8 cellular contexts compared by ENCODE assay signal in the genomic region with DNA sequence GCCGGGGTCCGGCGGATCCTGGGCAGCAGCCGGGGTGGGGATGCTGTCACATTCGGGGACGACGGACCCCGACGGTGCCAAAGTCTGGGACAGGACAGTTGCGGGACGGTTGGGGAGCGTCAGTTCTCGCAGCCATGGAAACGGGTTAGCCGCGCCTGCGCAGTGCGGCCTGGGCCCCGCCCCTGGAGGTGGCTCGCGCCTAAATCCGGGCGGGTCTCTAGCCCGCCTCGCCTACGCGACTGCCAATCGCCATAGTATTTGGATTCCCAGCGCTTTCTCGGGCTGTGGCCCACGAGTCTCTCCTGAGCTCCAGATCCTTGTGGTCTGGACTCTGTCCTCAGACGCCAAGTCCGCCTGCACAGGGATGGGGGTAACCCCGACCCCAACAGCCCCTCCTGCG. TPM values are rescaled to one million over a fixed set of nuclear protein-coding genes. Genes with fewer than 3 reads are reported as not detected.
DNase-seq lines count a peak whose midpoint lies in the region; ATAC-seq, FAIRE-seq and TF ChIP-seq lines count a peak whose summit lies in the region.

A gene (minus strand): TSS at position 147 of the 400 bp plus-strand sequence. CDS start 153 bp downstream, outside the sequence.

- CTCF ChIA-PET in activated B cell treated with CpG ODN at 0.5 μM for 24 hours (lab: Charles Lee): no interaction called here

- H3K9me3 Mint-ChIP-seq in activated B cell treated with CpG ODN at 0.5 μM for 24 hours: no peaks in the 10 kb centered on the region

- peaks cover 16% of the 10 kb centered on the region for H3K36me3 Mint-ChIP-seq in activated B cell treated with CpG ODN at 0.5 μM for 24 hours (ENCODE audit: low read depth)

- H3K27ac Mint-ChIP-seq in activated B cell treated with CpG ODN at 0.5 μM for 24 hours: no peak within 1 kb of the TSS

- H3K27me3 ChIP-seq in MG63: no peaks in the 10 kb centered on the region

- POLR2A ChIA-PET in activated B cell treated with CpG ODN at 0.5 μM for 24 hours (lab: Charles Lee): interaction anchor here (0.6 to 6.9 kb wide), 2 partner anchors 7 to 24 kb away, joined by 4 to 195 read pairs; a partner anchor contains a TSS

- no peak for TF ChIP-seq POLR2A in H54 (IDR thresholded peaks at IDR 0.05; ENCODE audit: low read depth, low read length)

- no peaks in the 10 kb centered on the region for H3K27me3 Mint-ChIP-seq in activated B cell treated with CpG ODN at 0.5 μM for 24 hours

- no peaks in the 10 kb centered on the region; the same call in 1 of the 2 replicates for H3K36me3 ChIP-seq in MG63

- peaks cover 50% of the 10 kb centered on the region for H3K4me1 Mint-ChIP-seq in activated B cell treated with CpG ODN at 0.5 μM for 24 hours

- DNase-seq in AG08395 (ENCODE audit: low spot score) (peak; percentile 94), HT-29 (ENCODE audit: low spot score) (peak; percentile 37), activated B cell treated with CpG ODN at 0.5 μM for 24 hours (peak; percentile 73), cardiac fibroblast (ENCODE audit: low read depth in 2 of 2) (peak; percentile 58 to 64), kidney tubule cell (ENCODE audit: low spot score) (peak; percentile 57), H54 (ENCODE audit: insufficient read length, low spot score) (no peak), MG63 (no peak)
- peak; percentile 76 for DNase-seq in stimulated activated CD4-positive, alpha-beta T cell treated with anti-CD3 and anti-CD28 coated beads, Interleukin-4, amount 100 ng/mL, for 24 hours

- ATAC-seq in activated B cell treated with CpG ODN at 0.5 μM for 24 hours (ENCODE audit: low read depth): peak; percentile 33

- H3K9me3 ChIP-seq in MG63: no peaks in the 10 kb centered on the region

- intact Hi-C loops in activated B cell treated with CpG ODN at 0.5 μM for 24 hours (cut with micrococcal nuclease): no loop called here

- TF ChIP-seq CTCF in activated B cell treated with CpG ODN at 0.5 μM for 24 hours (IDR thresholded peaks at IDR 0.05) (no peak), cardiac fibroblast (IDR thresholded peaks at IDR 0.05; ENCODE audit: low read depth, low read length) (no peak)

- H3K4me3 Mint-ChIP-seq in activated B cell treated with CpG ODN at 0.5 μM for 24 hours: peak within 1 kb of the TSS; percentile 67

- no peak for FAIRE-seq in H54 (lab: Jason Lieb, UNC)

- peak within 1 kb of the TSS; percentile 46 to 52 for H3K4me3 ChIP-seq in cardiac fibroblast (replicated peaks in 1 of 2; ENCODE audit: low read depth in 2 of 2, low read length in 2 of 2)
- no peak within 1 kb of the TSS for H3K4me3 ChIP-seq in MG63

RNA-seq across cellular contexts. Expression of the gene that starts here (rescaled TPM):
- 0.48 TPM in 1 of 2 replicates, not detected in the other for total RNA-seq in HT-29 (2014; rRNA removed; shearing (Covaris generic))
- total RNA-seq in activated B cell treated with CpG ODN at 0.5 μM for 24 hours: 0.61 and 0.64 TPM in 2 replicates
- 0.43 TPM in 1 of 2 replicates, not detected in the other for total RNA-seq in MG63 (2014; rRNA removed; shearing (Covaris generic); ENCODE audit: low replicate concordance)

Comparison
In these comparisons a context has a peak if more than half of its experiments do, and no peak if none do; other contexts are left out.
1. Peak in DNase-seq in HT-29; RNA of the gene not detected or under 1 TPM.
2. Peak in DNase-seq and ATAC-seq in activated B cell treated with CpG ODN at 0.5 μM for 24 hours; RNA of the gene not detected or under 1 TPM.
3. DNase-seq: peak in AG08395 (single experiment), cardiac fibroblast (2 of 2), kidney tubule cell (single experiment) and stimulated activated CD4-positive, alpha-beta T cell treated with anti-CD3 and anti-CD28 coated beads, Interleukin-4, amount 100 ng/mL, for 24 hours (single experiment); none in H54 (single experiment) and MG63 (single experiment).